In genomic region chr14:54366726-54367707, GRCh38 we compare ENCODE assay signal across 8 cellular contexts. TPM values are rescaled to one million over a fixed set of nuclear protein-coding genes. Genes with fewer than 3 reads are reported as not detected.
DNase-seq lines count a peak whose midpoint lies in the region; FAIRE-seq and TF ChIP-seq lines count a peak whose summit lies in the region.

No MANE protein-coding gene starts in this region.

- H3K9me3 Mint-ChIP-seq in T-helper 2 cell treated with Interferon-gamma antibody and Interleukin-4, amounts not matched to agents 5 μg/mL and 100 μg/mL, for 36 hours, result no peaks in the 10 kb centered on the region

- H3K4me3 ChIP-seq in AG04449 (ENCODE audit: low read depth, low read length) (no peak overlapping the region; the same call in 1 of the 2 replicates), breast epithelium (no peak overlapping the region)

- H3K27ac Mint-ChIP-seq in T-helper 2 cell treated with Interferon-gamma antibody and Interleukin-4, amounts not matched to agents 5 μg/mL and 100 μg/mL, for 36 hours, result no peak overlapping the region

- no peaks in the 10 kb centered on the region for H3K36me3 ChIP-seq in breast epithelium

- H3K27me3 Mint-ChIP-seq in T-helper 2 cell treated with Interferon-gamma antibody and Interleukin-4, amounts not matched to agents 5 μg/mL and 100 μg/mL, for 36 hours (ENCODE audit: low read depth), result peaks cover 16% of the 10 kb centered on the region

- intact Hi-C loops in breast epithelium (cut with DNase I; ENCODE audit: low total_unique reads), result loop anchor here (10.0 kb wide), 1 partner anchor 202 kb away; no protein-coding TSS in a partner anchor

- TF ChIP-seq POLR2A in breast epithelium (IDR thresholded peaks at IDR 0.05), result no peak

- no peaks in the 10 kb centered on the region for H3K27me3 ChIP-seq in breast epithelium

- no peaks in the 10 kb centered on the region for H3K4me1 ChIP-seq in breast epithelium

- H3K4me1 Mint-ChIP-seq in T-helper 2 cell treated with Interferon-gamma antibody and Interleukin-4, amounts not matched to agents 5 μg/mL and 100 μg/mL, for 36 hours (ENCODE audit: low read depth), result peaks cover 13% of the 10 kb centered on the region

- TF ChIP-seq CTCF in AG04449 (IDR thresholded peaks at IDR 0.05; ENCODE audit: insufficient read depth, low read length, missing control alignments) (peak; percentile 83), GM12874 (IDR thresholded peaks at IDR 0.05; ENCODE audit: insufficient read depth, low read depth, low read length) (peak; percentile 43), breast epithelium (IDR thresholded peaks at IDR 0.05) (peak in 2 of 3 donors; percentile 22 to 28)

- H3K9me3 ChIP-seq in breast epithelium, result no peaks in the 10 kb centered on the region

- H3K4me3 Mint-ChIP-seq in T-helper 2 cell treated with Interferon-gamma antibody and Interleukin-4, amounts not matched to agents 5 μg/mL and 100 μg/mL, for 36 hours, result no peak overlapping the region

- no peak for FAIRE-seq in RCC 7860 (lab: Jason Lieb, UNC)

- H3K27ac ChIP-seq in breast epithelium, result peak overlapping the region; percentile 19 to 64

- no peaks in the 10 kb centered on the region for H3K36me3 Mint-ChIP-seq in T-helper 2 cell treated with Interferon-gamma antibody and Interleukin-4, amounts not matched to agents 5 μg/mL and 100 μg/mL, for 36 hours (ENCODE audit: low read depth)

- POLR2A ChIA-PET in AG04449 (lab: Yijun Ruan, JAX), result interaction anchor here (1.3 kb wide), 1 partner anchor 53 kb away, joined by 4 read pairs; no protein-coding TSS in a partner anchor

- CTCF ChIA-PET in AG04449 (lab: Yijun Ruan, JAX), result interaction anchor here (0.7 to 3.5 kb wide), 27 partner anchors 8 to 441 kb away, joined by 3 to 28 read pairs (median 6); partner anchors contain the start of genes CDKN3, CGRRF1 and GMFB

- DNase-seq in AG04449 (ENCODE audit: low read depth, low spot score) (peak; percentile 38), HPDE6-E6E7 (ENCODE audit: extremely low spot score) (peak; percentile 63), RCC 7860 (ENCODE audit: low spot score) (peak; percentile 33), breast epithelium (ENCODE audit: low spot score in 2 of 2) (peak in 1 of 2 donors; percentile 17), islet precursor cell (peak; percentile 84)
- peak; percentile 2 to 3 for DNase-seq in stimulated activated CD4-positive, alpha-beta T cell treated with anti-CD3 and anti-CD28 coated beads, Interleukin-4, amount 100 ng/mL, for 48 hours (ENCODE audit: low read depth in 2 of 2)
- no peak for DNase-seq in T-helper 2 cell treated with Interferon-gamma antibody and Interleukin-4, amounts not matched to agents 5 μg/mL and 100 μg/mL, for 36 hours (ENCODE audit: low spot score)

RNA-seq across cellular contexts. Expression of gene CDKN3, which starts 29.8 kb away (rescaled TPM):
- total RNA-seq in breast epithelium, result 1 to 10 TPM; 2.0 to 4.3 (median 2.9) TPM

Comparison
In these comparisons a context has a peak if more than half of its experiments do, and no peak if none do; other contexts are left out.
1. CTCF ChIP-seq: peak in every context shown above with its lines; median percentile 83 in AG04449; 43 in GM12874; 25 in breast epithelium.